6 cellular contexts compared by ENCODE assay signal in genomic region chr14:32774214-32774613, GRCh38.
"Had no signal": no experiment of that assay in that cellular context is flagged by ENCODE, and none has a peak within 500 bp of the region (broad histone marks: within the 10 kb centered on the region; RNA-seq: fewer than 3 reads in every experiment).

No MANE protein-coding gene starts in this region.

- H3K27ac ChIP-seq: HL-60 had no signal

- H3K4me2 ChIP-seq: GM23338 had no signal

- DNase-seq: H9, HCEC 1CT, KBM-7 had no signal

- ATAC-seq: GM23338, HepG2 had no signal

- H3K4me3 ChIP-seq: GM23338 had no signal
